Comparison of ENCODE assay signal across 8 cellular contexts in the genomic region with DNA sequence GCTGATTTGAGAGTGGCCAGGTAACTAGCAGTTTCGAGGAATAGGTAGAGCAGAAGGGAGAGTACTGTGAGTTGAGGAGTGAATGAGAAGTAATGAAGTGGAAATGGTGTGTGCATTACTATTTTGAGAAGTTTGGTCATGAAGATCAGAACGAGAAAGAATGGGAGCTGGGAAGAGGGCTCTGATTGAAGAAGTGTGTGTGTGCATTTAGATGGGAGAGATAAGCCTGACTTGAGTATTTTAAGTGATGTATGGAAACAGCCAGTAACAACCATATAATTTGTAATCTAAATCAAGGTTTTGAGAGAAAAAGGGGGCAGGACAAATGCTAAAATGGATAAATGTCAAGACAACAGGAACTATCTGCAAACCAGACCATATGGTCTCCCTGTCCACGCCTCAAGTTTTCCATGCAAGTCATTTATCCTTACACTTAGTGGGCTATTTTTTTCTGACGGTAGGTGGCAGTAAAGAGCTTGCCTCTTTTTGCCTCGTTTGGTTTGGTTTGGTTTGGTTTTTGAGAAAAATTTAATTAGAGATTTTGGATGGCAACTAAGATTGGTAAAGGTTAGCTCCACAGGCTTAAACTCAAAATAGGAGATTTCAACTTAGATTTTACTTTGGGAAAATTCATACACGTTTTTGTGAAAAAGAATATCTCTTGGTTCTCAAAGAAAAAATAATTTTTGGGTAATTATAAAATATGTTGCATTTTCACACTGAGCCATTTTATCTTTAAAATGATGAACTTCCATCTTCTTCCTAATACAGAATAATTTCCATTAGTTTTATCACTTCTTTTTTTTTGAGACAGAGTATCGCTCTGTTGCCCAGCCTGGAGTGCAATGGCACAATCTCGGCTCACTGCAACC. TPM values are rescaled to one million over a fixed set of nuclear protein-coding genes. Genes with fewer than 3 reads are reported as not detected.
DNase-seq lines count a peak whose midpoint lies in the region; ATAC-seq and TF ChIP-seq lines count a peak whose summit lies in the region.

No MANE protein-coding gene starts in this region.

- intact Hi-C loops in heart left ventricle (cut with DNase I) = loop anchor here in 9 of 10 donors (1.0 to 10.0 kb wide), 7 partner anchors 269 to 461 kb away; no protein-coding TSS in a partner anchor

- H3K27me3 ChIP-seq in heart left ventricle = no peaks in the 10 kb centered on the region

- H3K36me3 ChIP-seq in heart left ventricle = no peaks in the 10 kb centered on the region

- peak; percentile 45 to 49 for ATAC-seq in activated T-cell treated with anti-CD3 and anti-CD28 coated beads, Interleukin-2, amount 50 U/mL, for 72 hours (replicated peaks in 1 of 2)
- ATAC-seq in heart left ventricle = peak in 1 of 4 donors; percentile 56
- ATAC-seq in GM18867 (IDR thresholded peaks at IDR 0.05; ENCODE audit: unreplicated experiment) = no peak
- ATAC-seq in GM19395 (IDR thresholded peaks at IDR 0.05; ENCODE audit: unreplicated experiment) = no peak

- no peak overlapping the region for H3K4me3 ChIP-seq in heart left ventricle
- H3K4me3 ChIP-seq in retinal pigment epithelial cell (ENCODE audit: low read length) = no peak overlapping the region

- WGBS in heart left ventricle, 4 donors = 36 to 39% (median 39%) methylated on average over 8 of the region's 8 CpGs

- H3K27ac Mint-ChIP-seq in activated T-cell treated with anti-CD3 and anti-CD28 coated beads, Interleukin-2, amount 50 U/mL, for 72 hours = no peak overlapping the region

- DNase-seq in COR-L47 (lab: John Stamatoyannopoulos, UW) (peak; percentile 59), H4 (ENCODE audit: low spot score) (peak; percentile 39), NCI-H345 (lab: John Stamatoyannopoulos, UW) (peak; percentile 67), heart left ventricle (peak in 2 of 5 donors; percentile 19 to 23), retinal pigment epithelial cell (ENCODE audit: low read depth) (no peak)
- DNase-seq in activated T-cell treated with anti-CD3 and anti-CD28 coated beads, Interleukin-2, amount 50 U/mL, for 72 hours = peak; percentile 32 to 63

- TF ChIP-seq CTCF in heart left ventricle (IDR thresholded peaks at IDR 0.05) (peak; percentile 81 to 95 (median 92)), retinal pigment epithelial cell (conservative IDR thresholded peaks at IDR 0.05; ENCODE audit: low read depth, low read length) (peak; percentile 96)

- no peak overlapping the region for H3K4me3 Mint-ChIP-seq in activated T-cell treated with anti-CD3 and anti-CD28 coated beads, Interleukin-2, amount 50 U/mL, for 72 hours

- H3K4me1 ChIP-seq in heart left ventricle = no peaks in the 10 kb centered on the region

- H3K27ac ChIP-seq in heart left ventricle = no peak overlapping the region

- no peaks in the 10 kb centered on the region for H3K9me3 Mint-ChIP-seq in activated T-cell treated with anti-CD3 and anti-CD28 coated beads, Interleukin-2, amount 50 U/mL, for 72 hours

- no peaks in the 10 kb centered on the region for H3K36me3 Mint-ChIP-seq in activated T-cell treated with anti-CD3 and anti-CD28 coated beads, Interleukin-2, amount 50 U/mL, for 72 hours (ENCODE audit: insufficient read depth in 2 of 2)

- no peaks in the 10 kb centered on the region for H3K4me1 Mint-ChIP-seq in activated T-cell treated with anti-CD3 and anti-CD28 coated beads, Interleukin-2, amount 50 U/mL, for 72 hours (ENCODE audit: low read depth)

- no peaks in the 10 kb centered on the region for H3K27me3 Mint-ChIP-seq in activated T-cell treated with anti-CD3 and anti-CD28 coated beads, Interleukin-2, amount 50 U/mL, for 72 hours (ENCODE audit: low read depth)

- no peak for TF ChIP-seq POLR2A in heart left ventricle (IDR thresholded peaks at IDR 0.05)

- H3K9me3 ChIP-seq in heart left ventricle = no peaks in the 10 kb centered on the region

RNA-seq across cellular contexts. Expression of gene B3GALNT2, which starts 9.5 kb away (rescaled TPM):
- 25.2 and 26.8 TPM in 2 replicates for total RNA-seq in H4 (2014; rRNA removed; shearing (Covaris generic))
- 1 to 10 TPM; 8.8 to 9.1 TPM for total RNA-seq in activated T-cell treated with anti-CD3 and anti-CD28 coated beads, Interleukin-2, amount 50 U/mL, for 72 hours
- 10 to 100 TPM; 18.3 to 25.9 (median 20.9) TPM for total RNA-seq in heart left ventricle
- polyA plus RNA-seq in heart left ventricle = 10 to 100 TPM in 1 of 2 donors, 1 to 10 TPM in 1; 5.4 to 13.0 TPM

Comparison
In these comparisons a context has a peak if more than half of its experiments do, and no peak if none do; other contexts are left out.
1. ATAC-seq: peak in activated T-cell treated with anti-CD3 and anti-CD28 coated beads, Interleukin-2, amount 50 U/mL, for 72 hours (2 of 2); none in GM18867 (single experiment) and GM19395 (single experiment).